ENCODE assay signal across 9 cellular contexts in genomic region chr19:49469828-49470614, GRCh38.
DNase-seq lines count a peak whose midpoint lies in the region; ATAC-seq and TF ChIP-seq lines count a peak whose summit lies in the region.
"Had no signal": no experiment of that assay in that cellular context is flagged by ENCODE, and none has a peak within 500 bp of the region (broad histone marks: within the 10 kb centered on the region; RNA-seq: fewer than 3 reads in every experiment).

No MANE protein-coding gene starts in this region.

- peak overlapping the region; percentile 71 for H3K27ac Mint-ChIP-seq in dendritic cell treated with granulocyte-macrophage colony-stimulating factor and Interleukin-4, amounts not matched to agents 40 ng/mL and 50 ng/mL, for 4 days

- peaks cover 60% of the 10 kb centered on the region for H3K36me3 Mint-ChIP-seq in dendritic cell treated with granulocyte-macrophage colony-stimulating factor and Interleukin-4, amounts not matched to agents 40 ng/mL and 50 ng/mL, for 4 days (ENCODE audit: low read depth)

- ATAC-seq in HG02678 (IDR thresholded peaks at IDR 0.05; ENCODE audit: unreplicated experiment), result peak; percentile 54
- no peak for ATAC-seq in HG03432 (IDR thresholded peaks at IDR 0.05; ENCODE audit: unreplicated experiment)

- H3K4me1 Mint-ChIP-seq in dendritic cell treated with granulocyte-macrophage colony-stimulating factor and Interleukin-4, amounts not matched to agents 40 ng/mL and 50 ng/mL, for 4 days (ENCODE audit: low read depth), result peaks cover 48% of the 10 kb centered on the region

- no peak overlapping the region for H3K4me3 ChIP-seq in WERI-Rb-1 (ENCODE audit: low read depth, low read length)
- H3K4me3 ChIP-seq: SK-N-MC had no signal

- H3K27me3 Mint-ChIP-seq in dendritic cell treated with granulocyte-macrophage colony-stimulating factor and Interleukin-4, amounts not matched to agents 40 ng/mL and 50 ng/mL, for 4 days, result peaks cover 8% of the 10 kb centered on the region

- H3K4me3 Mint-ChIP-seq in dendritic cell treated with granulocyte-macrophage colony-stimulating factor and Interleukin-4, amounts not matched to agents 40 ng/mL and 50 ng/mL, for 4 days, result no peak overlapping the region

- no peak overlapping the region for H3K27ac ChIP-seq in WERI-Rb-1

- DNase-seq in GM13977 (ENCODE audit: low spot score) (peak; percentile 85), WERI-Rb-1 (no peak), NCI-H1105 treated with DMSO at 0.1 percent for 48 hours (lab: John Stamatoyannopoulos, UW) (no peak), T1000 (lab: John Stamatoyannopoulos, UW) (no peak)
- DNase-seq in stimulated activated CD8-positive, alpha-beta memory T cell treated with anti-CD3 and anti-CD28 coated beads, Interleukin-4, amount 100 ng/mL, for 4 hours (ENCODE audit: low read depth in 2 of 2, low spot score in 1 of 2), result peak; percentile 39 to 73

- H3K27me3 ChIP-seq in WERI-Rb-1 (ENCODE audit: insufficient read depth, low read depth, severe bottlenecking), result no peaks in the 10 kb centered on the region

- H3K36me3 ChIP-seq in WERI-Rb-1, result peaks cover 7% of the 10 kb centered on the region

- in situ Hi-C loops in GM13977 (cut with MboI; ENCODE audit: low pct_unique_long_range_greater_than_20kb, low sequenced_read_pairs, unreplicated experiment), result no loop called here

- peak; percentile 89 for TF ChIP-seq CTCF in GM13977 (IDR thresholded peaks at IDR 0.05; ENCODE audit: extremely low read depth, insufficient read depth, missing control alignments)
- peak; percentile 44 for TF ChIP-seq CTCF in WERI-Rb-1 (IDR thresholded peaks at IDR 0.05; ENCODE audit: low read depth, low read length)

- H3K9me3 Mint-ChIP-seq in dendritic cell treated with granulocyte-macrophage colony-stimulating factor and Interleukin-4, amounts not matched to agents 40 ng/mL and 50 ng/mL, for 4 days, result no peaks in the 10 kb centered on the region

- H3K9me3 ChIP-seq in WERI-Rb-1 (ENCODE audit: severe bottlenecking), result no peaks in the 10 kb centered on the region

- intact Hi-C loops in dendritic cell treated with granulocyte-macrophage colony-stimulating factor and Interleukin-4, amounts not matched to agents 40 ng/mL and 50 ng/mL, for 4 days (cut with micrococcal nuclease), result no loop called here

Comparison
In these comparisons a context has a peak if more than half of its experiments do, and no peak if none do; other contexts are left out.
1. DNase-seq: peak in GM13977 (single experiment) and stimulated activated CD8-positive, alpha-beta memory T cell treated with anti-CD3 and anti-CD28 coated beads, Interleukin-4, amount 100 ng/mL, for 4 hours (2 of 2); none in WERI-Rb-1 (single experiment), NCI-H1105 treated with DMSO at 0.1 percent for 48 hours (single experiment) and T1000 (single experiment).